ENCODE assay signal across 1 cellular context in the genomic region with DNA sequence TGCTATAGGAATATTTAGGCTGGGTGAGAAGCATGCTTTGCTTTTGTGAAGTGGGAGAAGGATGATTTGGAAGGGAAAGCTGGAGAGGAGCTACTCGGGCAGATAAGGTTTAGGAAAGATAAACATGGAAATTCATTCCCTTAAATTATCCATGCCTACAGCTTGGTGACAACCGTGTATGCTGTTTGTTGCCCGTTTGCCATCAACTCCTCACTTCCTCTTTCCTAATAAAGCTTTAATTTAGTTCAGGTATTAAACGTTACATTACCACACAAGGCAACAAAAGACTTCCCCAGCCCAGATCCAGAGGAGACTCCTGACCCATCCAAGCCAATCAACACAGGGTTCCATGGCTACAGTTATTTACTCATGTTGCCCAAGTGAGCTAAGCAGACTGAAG.
TF ChIP-seq lines count a peak whose summit lies in the region.

No MANE protein-coding gene starts in this region.

TF ChIP-seq in GM23338, 12 proteins besides CTCF, POLR2A, EP300 and RAD21 (continued from another document):
- TF ChIP-seq, protein P1, sequence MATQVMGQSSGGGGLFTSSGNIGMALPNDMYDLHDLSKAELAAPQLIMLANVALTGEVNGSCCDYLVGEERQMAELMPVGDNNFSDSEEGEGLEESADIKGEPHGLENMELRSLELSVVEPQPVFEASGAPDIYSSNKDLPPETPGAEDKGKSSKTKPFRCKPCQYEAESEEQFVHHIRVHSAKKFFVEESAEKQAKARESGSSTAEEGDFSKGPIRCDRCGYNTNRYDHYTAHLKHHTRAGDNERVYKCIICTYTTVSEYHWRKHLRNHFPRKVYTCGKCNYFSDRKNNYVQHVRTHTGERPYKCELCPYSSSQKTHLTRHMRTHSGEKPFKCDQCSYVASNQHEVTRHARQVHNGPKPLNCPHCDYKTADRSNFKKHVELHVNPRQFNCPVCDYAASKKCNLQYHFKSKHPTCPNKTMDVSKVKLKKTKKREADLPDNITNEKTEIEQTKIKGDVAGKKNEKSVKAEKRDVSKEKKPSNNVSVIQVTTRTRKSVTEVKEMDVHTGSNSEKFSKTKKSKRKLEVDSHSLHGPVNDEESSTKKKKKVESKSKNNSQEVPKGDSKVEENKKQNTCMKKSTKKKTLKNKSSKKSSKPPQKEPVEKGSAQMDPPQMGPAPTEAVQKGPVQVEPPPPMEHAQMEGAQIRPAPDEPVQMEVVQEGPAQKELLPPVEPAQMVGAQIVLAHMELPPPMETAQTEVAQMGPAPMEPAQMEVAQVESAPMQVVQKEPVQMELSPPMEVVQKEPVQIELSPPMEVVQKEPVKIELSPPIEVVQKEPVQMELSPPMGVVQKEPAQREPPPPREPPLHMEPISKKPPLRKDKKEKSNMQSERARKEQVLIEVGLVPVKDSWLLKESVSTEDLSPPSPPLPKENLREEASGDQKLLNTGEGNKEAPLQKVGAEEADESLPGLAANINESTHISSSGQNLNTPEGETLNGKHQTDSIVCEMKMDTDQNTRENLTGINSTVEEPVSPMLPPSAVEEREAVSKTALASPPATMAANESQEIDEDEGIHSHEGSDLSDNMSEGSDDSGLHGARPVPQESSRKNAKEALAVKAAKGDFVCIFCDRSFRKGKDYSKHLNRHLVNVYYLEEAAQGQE (IDR thresholded peaks at IDR 0.05; ENCODE audit: unreplicated experiment), result no peak
- TF ChIP-seq ZNF114 (CRISPR knock-in tag; IDR thresholded peaks at IDR 0.05) (no peak), ZNF462 (CRISPR knock-in tag; IDR thresholded peaks at IDR 0.05) (no peak), JUNB (IDR thresholded peaks at IDR 0.05; ENCODE audit: unreplicated experiment) (no peak), POLR2AphosphoS5 (IDR thresholded peaks at IDR 0.05; ENCODE audit: low read depth) (no peak), CREB1 (CRISPR knock-in tag; IDR thresholded peaks at IDR 0.05; ENCODE audit: low read depth) (no peak), NANOG (IDR thresholded peaks at IDR 0.05; ENCODE audit: borderline replicate concordance) (no peak), EZH2 (IDR thresholded peaks at IDR 0.05; ENCODE audit: low read depth, unreplicated experiment) (no peak), EZH2phosphoT487 (IDR thresholded peaks at IDR 0.05; ENCODE audit: unreplicated experiment) (no peak), STAT1 (IDR thresholded peaks at IDR 0.05; ENCODE audit: unreplicated experiment) (no peak)
- TF ChIP-seq, protein P2, sequence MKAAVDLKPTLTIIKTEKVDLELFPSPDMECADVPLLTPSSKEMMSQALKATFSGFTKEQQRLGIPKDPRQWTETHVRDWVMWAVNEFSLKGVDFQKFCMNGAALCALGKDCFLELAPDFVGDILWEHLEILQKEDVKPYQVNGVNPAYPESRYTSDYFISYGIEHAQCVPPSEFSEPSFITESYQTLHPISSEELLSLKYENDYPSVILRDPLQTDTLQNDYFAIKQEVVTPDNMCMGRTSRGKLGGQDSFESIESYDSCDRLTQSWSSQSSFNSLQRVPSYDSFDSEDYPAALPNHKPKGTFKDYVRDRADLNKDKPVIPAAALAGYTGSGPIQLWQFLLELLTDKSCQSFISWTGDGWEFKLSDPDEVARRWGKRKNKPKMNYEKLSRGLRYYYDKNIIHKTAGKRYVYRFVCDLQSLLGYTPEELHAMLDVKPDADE (IDR thresholded peaks at IDR 0.05), result no peak
